Comparison of ENCODE assay signal across 11 cellular contexts in the genomic region with DNA sequence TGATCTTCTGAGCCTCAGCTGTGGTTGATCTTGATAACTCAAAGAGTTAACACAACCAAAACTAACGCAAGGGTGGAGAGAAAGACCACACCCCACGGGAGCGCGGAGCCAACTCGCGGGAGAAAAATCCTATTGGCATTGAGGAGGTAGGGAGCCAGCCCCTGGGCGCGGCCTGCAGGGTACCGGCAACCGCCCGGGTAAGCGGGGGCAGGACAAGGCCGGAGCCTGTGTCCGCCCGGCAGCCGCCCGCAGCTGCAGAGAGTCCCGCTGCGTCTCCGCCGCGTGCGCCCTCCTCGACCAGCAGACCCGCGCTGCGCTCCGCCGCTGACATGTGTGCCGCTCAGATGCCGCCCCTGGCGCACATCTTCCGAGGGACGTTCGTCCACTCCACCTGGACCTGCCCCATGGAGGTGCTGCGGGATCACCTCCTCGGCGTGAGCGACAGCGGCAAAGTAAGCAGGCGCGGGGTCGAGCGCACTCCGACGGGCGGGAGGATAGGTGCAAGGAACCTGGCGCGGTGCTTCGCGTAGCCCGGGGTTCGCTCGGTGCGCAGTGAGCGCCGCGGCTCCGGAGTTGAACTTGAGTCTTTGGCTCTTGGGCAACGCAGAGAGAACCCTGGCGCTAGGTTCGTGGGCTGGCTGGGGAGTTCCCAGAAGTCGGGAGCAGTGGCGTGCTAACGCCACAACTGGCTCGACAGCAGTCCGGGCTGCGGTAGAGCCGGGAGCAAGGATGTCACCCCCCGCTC. TPM values are rescaled to one million over a fixed set of nuclear protein-coding genes. Genes with fewer than 3 reads are reported as not detected.
A peak's percentile ranks its signal among the peaks of the same experiment; 100 is the strongest.
DNase-seq lines count a peak whose midpoint lies in the region; ATAC-seq, FAIRE-seq and TF ChIP-seq lines count a peak whose summit lies in the region.
"Had no signal": no experiment of that assay in that cellular context is flagged by ENCODE, and none has a peak within 500 bp of the region (broad histone marks: within the 10 kb centered on the region; RNA-seq: fewer than 3 reads in every experiment).

GDA (plus strand) TSS at position 210 of the 745 bp plus-strand sequence; CDS start at position 330, 120 bp downstream.

- ATAC-seq in activated naive CD4-positive, alpha-beta T cell treated with anti-CD3 and anti-CD28 coated beads, Interleukin-2, amount 50 U/mL, for 72 hours, result no peak
- ATAC-seq in GM18870 (IDR thresholded peaks at IDR 0.05; ENCODE audit: unreplicated experiment), result no peak
- no peak for ATAC-seq in GM18502 (IDR thresholded peaks at IDR 0.05; ENCODE audit: poor library complexity, unreplicated experiment)
- ATAC-seq: CD8-positive, alpha-beta T cell had no signal

- H3K9me1 ChIP-seq in keratinocyte (ENCODE audit: control insufficient read depth, extremely low read depth, insufficient read depth, low read length), result no peaks in the 10 kb centered on the region

- H3K9me3 ChIP-seq in WERI-Rb-1 (ENCODE audit: severe bottlenecking) (no peaks in the 10 kb centered on the region), keratinocyte (ENCODE audit: control insufficient read depth, low read depth, low read length) (no peaks in the 10 kb centered on the region)

- H3K36me3 ChIP-seq in WERI-Rb-1 (no peaks in the 10 kb centered on the region), keratinocyte (ENCODE audit: control insufficient read depth in 2 of 2, extremely low read depth in 1 of 2, insufficient read depth in 2 of 2, low read length in 2 of 2) (no peaks in the 10 kb centered on the region)

- H3K27ac Mint-ChIP-seq in activated naive CD4-positive, alpha-beta T cell treated with anti-CD3 and anti-CD28 coated beads for 36 hours, result no peak within 1 kb of the TSS
- H3K27ac Mint-ChIP-seq in activated naive CD4-positive, alpha-beta T cell treated with anti-CD3 and anti-CD28 coated beads, Interleukin-2, amount 50 U/mL, for 72 hours, result no peak within 1 kb of the TSS
- H3K27ac Mint-ChIP-seq in type B pancreatic cell, result no peak within 1 kb of the TSS
- H3K27ac Mint-ChIP-seq in osteocyte (ENCODE audit: unreplicated experiment), result no peak within 1 kb of the TSS
- H3K27ac Mint-ChIP-seq: CD8-positive, alpha-beta T cell had no signal

- intact Hi-C loops in activated naive CD4-positive, alpha-beta T cell treated with anti-CD3 and anti-CD28 coated beads for 36 hours (cut with micrococcal nuclease), result no loop called here

- no peak within 1 kb of the TSS for H3K4me3 Mint-ChIP-seq in activated naive CD4-positive, alpha-beta T cell treated with anti-CD3 and anti-CD28 coated beads for 36 hours
- H3K4me3 Mint-ChIP-seq in type B pancreatic cell, result peak within 1 kb of the TSS; percentile 69
- H3K4me3 Mint-ChIP-seq in osteocyte (ENCODE audit: unreplicated experiment), result no peak within 1 kb of the TSS
- H3K4me3 Mint-ChIP-seq: CD8-positive, alpha-beta T cell had no signal

- peak within 1 kb of the TSS; percentile 32 for H3K4me3 ChIP-seq in WERI-Rb-1 (ENCODE audit: low read depth, low read length)
- H3K4me3 ChIP-seq in keratinocyte (ENCODE audit: control insufficient read depth in 2 of 3, extremely low read depth in 1 of 3, insufficient read depth in 2 of 3, low read depth in 1 of 3, low read length in 3 of 3), result peak within 1 kb of the TSS; percentile 25 to 39 (median 35)

- peak within 1 kb of the TSS; percentile 54 for H3K4me2 ChIP-seq in keratinocyte (ENCODE audit: control insufficient read depth, extremely low read depth, insufficient read depth, low read depth, low read length)

- dilution Hi-C loops in keratinocyte (cut with MboI; ENCODE audit: extremely low pct_ligation_motif_present, low sequenced_read_pairs), result no loop called here

- no peak within 1 kb of the TSS for H3K27ac ChIP-seq in WERI-Rb-1
- H3K27ac ChIP-seq in keratinocyte (ENCODE audit: control insufficient read depth, insufficient read depth, low read length), result no peak within 1 kb of the TSS

- DNase-seq in activated naive CD4-positive, alpha-beta T cell treated with anti-CD3 and anti-CD28 coated beads for 36 hours, result peak; percentile 7
- no peak for DNase-seq in activated naive CD4-positive, alpha-beta T cell treated with anti-CD3 and anti-CD28 coated beads, Interleukin-2, amount 50 U/mL, for 72 hours (ENCODE audit: low spot score in 2 of 2)
- peak; percentile 16 for DNase-seq in WERI-Rb-1
- DNase-seq in keratinocyte (ENCODE audit: low read depth, low spot score), result no peak
- no peak for DNase-seq in type B pancreatic cell (ENCODE audit: extremely low spot score, unreplicated experiment)
- DNase-seq in osteocyte (ENCODE audit: extremely low spot score, unreplicated experiment), result no peak
- DNase-seq: CD8-positive, alpha-beta T cell; left cardiac atrium had no signal

- H3K9me3 Mint-ChIP-seq in activated naive CD4-positive, alpha-beta T cell treated with anti-CD3 and anti-CD28 coated beads for 36 hours, result no peaks in the 10 kb centered on the region
- H3K9me3 Mint-ChIP-seq in activated naive CD4-positive, alpha-beta T cell treated with anti-CD3 and anti-CD28 coated beads, Interleukin-2, amount 50 U/mL, for 72 hours, result no peaks in the 10 kb centered on the region
- H3K9me3 Mint-ChIP-seq in type B pancreatic cell (no peaks in the 10 kb centered on the region), osteocyte (ENCODE audit: unreplicated experiment) (no peaks in the 10 kb centered on the region)

- H3K9ac ChIP-seq in keratinocyte (ENCODE audit: control insufficient read depth, extremely low read depth, insufficient read depth, low read length), result no peak within 1 kb of the TSS

- no peak for FAIRE-seq in keratinocyte (lab: Jason Lieb, UNC)

- peaks cover 32% of the 10 kb centered on the region for H3K27me3 Mint-ChIP-seq in activated naive CD4-positive, alpha-beta T cell treated with anti-CD3 and anti-CD28 coated beads for 36 hours (ENCODE audit: low read depth)
- H3K27me3 Mint-ChIP-seq in type B pancreatic cell, result peaks cover 45% of the 10 kb centered on the region
- H3K27me3 Mint-ChIP-seq in osteocyte (ENCODE audit: unreplicated experiment), result peaks cover 10% of the 10 kb centered on the region

- CTCF ChIA-PET in activated naive CD4-positive, alpha-beta T cell treated with anti-CD3 and anti-CD28 coated beads for 36 hours (lab: Charles Lee), result no interaction called here

- peaks cover 6% of the 10 kb centered on the region for H3K4me1 Mint-ChIP-seq in activated naive CD4-positive, alpha-beta T cell treated with anti-CD3 and anti-CD28 coated beads for 36 hours (ENCODE audit: low read depth)
- no peaks in the 10 kb centered on the region for H3K4me1 Mint-ChIP-seq in type B pancreatic cell (ENCODE audit: unreplicated experiment)
- no peaks in the 10 kb centered on the region for H3K4me1 Mint-ChIP-seq in osteocyte (ENCODE audit: unreplicated experiment)

- H3K36me3 Mint-ChIP-seq in activated naive CD4-positive, alpha-beta T cell treated with anti-CD3 and anti-CD28 coated beads for 36 hours (ENCODE audit: low read depth), result no peaks in the 10 kb centered on the region
- H3K36me3 Mint-ChIP-seq in activated naive CD4-positive, alpha-beta T cell treated with anti-CD3 and anti-CD28 coated beads, Interleukin-2, amount 50 U/mL, for 72 hours, result no peaks in the 10 kb centered on the region
- H3K36me3 Mint-ChIP-seq in type B pancreatic cell (no peaks in the 10 kb centered on the region), osteocyte (ENCODE audit: unreplicated experiment) (no peaks in the 10 kb centered on the region)
- H3K36me3 Mint-ChIP-seq: CD8-positive, alpha-beta T cell had no signal

- no peaks in the 10 kb centered on the region for H4K20me1 ChIP-seq in keratinocyte (ENCODE audit: control insufficient read depth, extremely low read depth, insufficient read depth, low read length)

- TF ChIP-seq CTCF in WERI-Rb-1 (IDR thresholded peaks at IDR 0.05; ENCODE audit: low read depth, low read length), result no peak
- TF ChIP-seq CTCF in keratinocyte (optimal IDR thresholded peaks at IDR 0.05 in 1 of 3, IDR thresholded peaks at IDR 0.05 in 1 of 3, conservative IDR thresholded peaks at IDR 0.05 in 1 of 3; ENCODE audit: extremely low read depth in 1 of 3, insufficient read depth in 2 of 3, low read length in 3 of 3), result no peak
- no peak for TF ChIP-seq CTCF in type B pancreatic cell (conservative IDR thresholded peaks at IDR 0.05)
- no peak for TF ChIP-seq CTCF in osteocyte (IDR thresholded peaks at IDR 0.05)

- no peaks in the 10 kb centered on the region for H3K79me2 ChIP-seq in keratinocyte (ENCODE audit: control insufficient read depth, insufficient read depth, low read length)

- peak within 1 kb of the TSS; percentile 75 for H2AFZ ChIP-seq in keratinocyte (ENCODE audit: control insufficient read depth, low read length)

- H3K27me3 ChIP-seq in WERI-Rb-1 (ENCODE audit: insufficient read depth, low read depth, severe bottlenecking), result peaks cover 10% of the 10 kb centered on the region
- H3K27me3 ChIP-seq in keratinocyte (ENCODE audit: control insufficient read depth, extremely low read depth, insufficient read depth, low read length), result peaks cover 20% of the 10 kb centered on the region

- H3K4me1 ChIP-seq in keratinocyte (ENCODE audit: control insufficient read depth, extremely low read depth, insufficient read depth, low read length), result no peaks in the 10 kb centered on the region

RNA-seq across cellular contexts. Expression of gene GDA, which starts in this region (rescaled TPM):
- total RNA-seq in activated naive CD4-positive, alpha-beta T cell treated with anti-CD3 and anti-CD28 coated beads for 36 hours, result not detected
- not detected for total RNA-seq in activated naive CD4-positive, alpha-beta T cell treated with anti-CD3 and anti-CD28 coated beads, Interleukin-2, amount 50 U/mL, for 72 hours
- polyA plus RNA-seq in keratinocyte, result 0.29 to 0.75 TPM (median 0.75 TPM) in 3 replicates
- polyA plus RNA-seq in keratinocyte (2011; ENCODE audit: low read depth), result 2.8 TPM
- polyA plus RNA-seq in keratinocyte (2011; cell fraction: cytosol; rRNA removed), result 0.42 and 0.78 TPM in 2 replicates
- polyA plus RNA-seq in keratinocyte (2011; cell fraction: nucleus; rRNA removed), result 1.8 and 1.9 TPM in 2 replicates
- polyA plus RNA-seq in keratinocyte (2012; ENCODE audit: low replicate concordance), result 0.29 and 4.4 TPM in 2 replicates
- polyA minus RNA-seq in keratinocyte, result 0.20 to 0.67 TPM (median 0.59 TPM) in 3 replicates
- polyA minus RNA-seq in keratinocyte (2011; cell fraction: cytosol; rRNA and poly(A)+ RNA removed), result 1.7 TPM
- polyA minus RNA-seq in keratinocyte (2011; cell fraction: nucleus; rRNA and poly(A)+ RNA removed), result 2.4 and 2.7 TPM in 2 replicates
- 8.0 and 13.4 TPM in 2 replicates for total RNA-seq in type B pancreatic cell (ENCODE audit: low replicate concordance)
- total RNA-seq in osteocyte, result not detected in 2 replicates
- total RNA-seq: CD8-positive, alpha-beta T cell; HT1080 had no signal

Comparison
In these comparisons a context has a peak if more than half of its experiments do, and no peak if none do; other contexts are left out.
1. Peak in DNase-seq in activated naive CD4-positive, alpha-beta T cell treated with anti-CD3 and anti-CD28 coated beads for 36 hours; RNA of the gene not detected or under 1 TPM.